Comparison of ENCODE assay signal across 4 cellular contexts in the genomic region with DNA sequence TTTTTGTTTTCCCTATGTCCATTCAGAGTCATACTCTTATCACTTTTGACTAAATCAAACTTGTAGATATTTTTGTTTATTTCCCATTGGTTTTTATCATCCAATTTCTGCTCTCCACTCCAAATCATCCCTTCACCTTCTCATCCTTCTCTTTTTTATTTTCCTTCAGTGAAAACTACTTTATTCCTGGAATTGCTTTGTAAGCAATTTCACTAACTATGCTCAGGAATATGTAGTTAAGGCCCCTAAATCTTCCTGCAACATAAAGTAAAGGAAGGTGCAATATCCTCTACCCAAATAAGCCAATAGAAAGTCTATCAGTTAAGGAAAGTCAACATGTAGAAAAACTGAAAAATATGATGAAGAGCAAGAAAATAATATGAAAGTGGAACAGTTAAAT.
A peak's percentile ranks its signal among the peaks of the same experiment; 100 is the strongest.
TF ChIP-seq lines count a peak whose summit lies in the region.

No MANE protein-coding gene starts in this region.

TF ChIP-seq in HepG2, 621 proteins besides CTCF, POLR2A, EP300 and RAD21:
- TF ChIP-seq, protein P1, sequence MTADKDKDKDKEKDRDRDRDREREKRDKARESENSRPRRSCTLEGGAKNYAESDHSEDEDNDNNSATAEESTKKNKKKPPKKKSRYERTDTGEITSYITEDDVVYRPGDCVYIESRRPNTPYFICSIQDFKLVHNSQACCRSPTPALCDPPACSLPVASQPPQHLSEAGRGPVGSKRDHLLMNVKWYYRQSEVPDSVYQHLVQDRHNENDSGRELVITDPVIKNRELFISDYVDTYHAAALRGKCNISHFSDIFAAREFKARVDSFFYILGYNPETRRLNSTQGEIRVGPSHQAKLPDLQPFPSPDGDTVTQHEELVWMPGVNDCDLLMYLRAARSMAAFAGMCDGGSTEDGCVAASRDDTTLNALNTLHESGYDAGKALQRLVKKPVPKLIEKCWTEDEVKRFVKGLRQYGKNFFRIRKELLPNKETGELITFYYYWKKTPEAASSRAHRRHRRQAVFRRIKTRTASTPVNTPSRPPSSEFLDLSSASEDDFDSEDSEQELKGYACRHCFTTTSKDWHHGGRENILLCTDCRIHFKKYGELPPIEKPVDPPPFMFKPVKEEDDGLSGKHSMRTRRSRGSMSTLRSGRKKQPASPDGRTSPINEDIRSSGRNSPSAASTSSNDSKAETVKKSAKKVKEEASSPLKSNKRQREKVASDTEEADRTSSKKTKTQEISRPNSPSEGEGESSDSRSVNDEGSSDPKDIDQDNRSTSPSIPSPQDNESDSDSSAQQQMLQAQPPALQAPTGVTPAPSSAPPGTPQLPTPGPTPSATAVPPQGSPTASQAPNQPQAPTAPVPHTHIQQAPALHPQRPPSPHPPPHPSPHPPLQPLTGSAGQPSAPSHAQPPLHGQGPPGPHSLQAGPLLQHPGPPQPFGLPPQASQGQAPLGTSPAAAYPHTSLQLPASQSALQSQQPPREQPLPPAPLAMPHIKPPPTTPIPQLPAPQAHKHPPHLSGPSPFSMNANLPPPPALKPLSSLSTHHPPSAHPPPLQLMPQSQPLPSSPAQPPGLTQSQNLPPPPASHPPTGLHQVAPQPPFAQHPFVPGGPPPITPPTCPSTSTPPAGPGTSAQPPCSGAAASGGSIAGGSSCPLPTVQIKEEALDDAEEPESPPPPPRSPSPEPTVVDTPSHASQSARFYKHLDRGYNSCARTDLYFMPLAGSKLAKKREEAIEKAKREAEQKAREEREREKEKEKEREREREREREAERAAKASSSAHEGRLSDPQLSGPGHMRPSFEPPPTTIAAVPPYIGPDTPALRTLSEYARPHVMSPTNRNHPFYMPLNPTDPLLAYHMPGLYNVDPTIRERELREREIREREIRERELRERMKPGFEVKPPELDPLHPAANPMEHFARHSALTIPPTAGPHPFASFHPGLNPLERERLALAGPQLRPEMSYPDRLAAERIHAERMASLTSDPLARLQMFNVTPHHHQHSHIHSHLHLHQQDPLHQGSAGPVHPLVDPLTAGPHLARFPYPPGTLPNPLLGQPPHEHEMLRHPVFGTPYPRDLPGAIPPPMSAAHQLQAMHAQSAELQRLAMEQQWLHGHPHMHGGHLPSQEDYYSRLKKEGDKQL (CRISPR knock-in tag; IDR thresholded peaks at IDR 0.05; ENCODE audit: low read depth): no peak
- TF ChIP-seq CENPT (CRISPR knock-in tag; IDR thresholded peaks at IDR 0.05; ENCODE audit: low read depth) (no peak), CHD2 (IDR thresholded peaks at IDR 0.05; ENCODE audit: low read depth, low read length) (no peak), MAFK (conservative IDR thresholded peaks at IDR 0.05 in 1 of 2, IDR thresholded peaks at IDR 0.05 in 1 of 2; ENCODE audit: low read length in 2 of 2) (peak; percentile 79 to 86), MAFF (IDR thresholded peaks at IDR 0.05; ENCODE audit: low read depth, low read length) (peak; percentile 79), HHEX (CRISPR knock-in tag; IDR thresholded peaks at IDR 0.05) (no peak)

TF ChIP-seq in A549, 52 proteins besides CTCF, POLR2A, EP300 and RAD21:
- TF ChIP-seq ZC3H11A (IDR thresholded peaks at IDR 0.05) (no peak), FOSL2 (IDR thresholded peaks at IDR 0.05) (no peak), FOSL2 (CRISPR knock-in tag; IDR thresholded peaks at IDR 0.05) (no peak), MAFK (IDR thresholded peaks at IDR 0.05; ENCODE audit: partially characterized antibody) (peak; percentile 72)

TF ChIP-seq in IMR-90, 13 proteins besides CTCF, POLR2A, EP300 and RAD21:
- no peak for TF ChIP-seq MAZ (IDR thresholded peaks at IDR 0.05; ENCODE audit: borderline replicate concordance, low read depth, low read length)
- TF ChIP-seq FOS (IDR thresholded peaks at IDR 0.05; ENCODE audit: low read depth, low read length): no peak
- no peak for TF ChIP-seq NFE2L2 (IDR thresholded peaks at IDR 0.05; ENCODE audit: low read depth, low read length)
- peak; percentile 62 for TF ChIP-seq MAFK (IDR thresholded peaks at IDR 0.05; ENCODE audit: low read depth, low read length)
- TF ChIP-seq SMC3 (IDR thresholded peaks at IDR 0.05; ENCODE audit: low read depth, low read length): no peak

TF ChIP-seq in K562, 482 proteins besides CTCF, POLR2A, EP300 and RAD21:
- TF ChIP-seq ZSCAN32 (CRISPR knock-in tag; IDR thresholded peaks at IDR 0.05): no peak
- TF ChIP-seq ZNF316 (IDR thresholded peaks at IDR 0.05): 0 out of 2 replicates have a peak, but pooled peaks have one; percentile 5
